Comparison of ENCODE assay signal across 8 cellular contexts in the genomic region with DNA sequence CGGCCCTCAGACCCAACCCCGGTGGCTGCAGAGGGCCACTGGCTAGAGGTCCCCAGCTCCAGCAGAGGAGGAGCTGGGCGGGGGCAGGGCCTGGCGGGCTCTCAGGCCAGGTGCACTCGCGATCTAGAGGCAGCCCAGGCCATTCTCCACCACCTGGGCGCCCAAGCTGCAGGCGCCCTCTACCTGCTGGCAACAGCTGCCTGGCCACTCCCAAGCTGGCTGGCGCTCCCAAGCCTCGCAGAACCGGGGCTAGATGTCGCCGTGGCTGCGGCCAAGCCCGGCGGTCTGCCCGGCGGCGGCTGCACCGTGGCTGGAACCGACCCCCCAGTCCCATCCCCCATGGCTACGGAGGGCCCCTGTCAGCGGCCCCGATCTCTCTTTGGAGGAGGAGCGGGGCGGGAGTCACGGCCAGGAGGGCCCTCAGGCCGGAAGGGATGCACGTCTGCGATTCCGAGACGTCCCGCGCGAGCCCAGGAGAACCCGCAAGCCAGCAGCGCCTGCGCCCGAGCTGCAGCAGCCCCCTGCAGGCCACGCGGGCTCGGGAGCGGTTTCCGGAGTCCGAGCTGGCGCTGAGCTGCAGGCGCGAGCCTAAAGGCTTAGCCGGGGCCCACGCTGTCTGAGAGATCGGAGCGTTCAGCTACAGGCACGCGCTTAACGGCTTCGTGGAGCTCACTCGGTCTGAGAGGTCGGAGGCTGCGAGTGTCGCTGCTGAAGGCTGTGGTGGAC. TPM values are rescaled to one million over a fixed set of nuclear protein-coding genes. Genes with fewer than 3 reads are reported as not detected.
DNase-seq lines count a peak whose midpoint lies in the region; ATAC-seq and TF ChIP-seq lines count a peak whose summit lies in the region.

No MANE protein-coding gene starts in this region.

- peaks cover 4% of the 10 kb centered on the region; the same call in 1 of the 2 replicates for H3K9me3 ChIP-seq in AG04450 (ENCODE audit: control insufficient read depth, insufficient read depth, low read length)
- no peaks in the 10 kb centered on the region for H3K9me3 ChIP-seq in mucosa of rectum (ENCODE audit: control insufficient read depth in 2 of 2, low read length in 2 of 2)

- DNase-seq in AG04450 (ENCODE audit: low read depth, low spot score) (peak; percentile 44), NCI-H345 treated with DMSO at 0.1 percent for 48 hours (lab: John Stamatoyannopoulos, UW; ENCODE audit: unreplicated experiment) (peak; percentile 26), epithelial cell of proximal tubule (ENCODE audit: low read depth) (no peak), stromal cell of bone marrow (ENCODE audit: low read depth) (peak; percentile 25)
- DNase-seq in activated CD8-positive, alpha-beta memory T cell treated with anti-CD3 and anti-CD28 coated beads, Interleukin-2, amount 50 U/mL, for 4 hours, result peak; percentile 46

- peak overlapping the region in 1 of 2 donors; percentile 17 for H3K9ac ChIP-seq in mucosa of rectum (ENCODE audit: low read depth in 1 of 2, low read length in 2 of 2)

- H3K4me3 ChIP-seq in AG04450 (ENCODE audit: low read depth, low read length), result peak overlapping the region; percentile 31; the same call in 1 of the 2 replicates
- H3K4me3 ChIP-seq in epithelial cell of proximal tubule (ENCODE audit: low read depth, low read length), result peak overlapping the region; percentile 21
- H3K4me3 ChIP-seq in mucosa of rectum (ENCODE audit: low read length in 2 of 2), result peak overlapping the region; percentile 41 to 48

- no peak overlapping the region for H3K27ac ChIP-seq in AG04450 (ENCODE audit: low read depth, low read length)
- H3K27ac ChIP-seq in mucosa of rectum (ENCODE audit: low read depth in 2 of 2, low read length in 2 of 2), result no peak overlapping the region

- CTCF ChIA-PET in AG04450 (lab: Charles Lee), result interaction anchor here (0.6 kb wide), 1 partner anchor 684 kb away, joined by 5 read pairs; no protein-coding TSS in a partner anchor

- POLR2A ChIA-PET in AG04450 (lab: Yijun Ruan, JAX), result no interaction called here

- peaks cover 0 to 7% of the 10 kb centered on the region in 2 donors for H3K4me1 ChIP-seq in mucosa of rectum (ENCODE audit: control insufficient read depth in 2 of 2, insufficient read depth in 2 of 2, low read length in 2 of 2)

- ATAC-seq in GM18867 (IDR thresholded peaks at IDR 0.05; ENCODE audit: unreplicated experiment) (peak; percentile 51), GM18861 (IDR thresholded peaks at IDR 0.05; ENCODE audit: unreplicated experiment) (no peak)

- H3K36me3 ChIP-seq in mucosa of rectum (ENCODE audit: control insufficient read depth in 2 of 2, insufficient read depth in 2 of 2, low read length in 2 of 2), result no peaks in the 10 kb centered on the region

- peaks cover 59% of the 10 kb centered on the region for H3K27me3 ChIP-seq in AG04450 (ENCODE audit: control insufficient read depth, insufficient read depth, low read length)
- peaks cover 59 to 76% of the 10 kb centered on the region in 2 donors for H3K27me3 ChIP-seq in mucosa of rectum (ENCODE audit: control insufficient read depth in 2 of 2, insufficient read depth in 2 of 2, low read length in 2 of 2)

- TF ChIP-seq CTCF in AG04450 (IDR thresholded peaks at IDR 0.05; ENCODE audit: low read depth, low read length), result peak; percentile 49
- TF ChIP-seq CTCF in epithelial cell of proximal tubule (conservative IDR thresholded peaks at IDR 0.05; ENCODE audit: low read depth, low read length), result peak; percentile 34

RNA-seq across cellular contexts. Expression of a gene that starts 44.3 kb away (rescaled TPM):
- 11.2 and 13.4 TPM in 2 replicates for polyA plus RNA-seq in AG04450 (2011; rRNA removed)
- 11.1 and 12.5 TPM in 2 replicates for polyA minus RNA-seq in AG04450 (2011; rRNA and poly(A)+ RNA removed)
- total RNA-seq in epithelial cell of proximal tubule, result 32.2 and 35.0 TPM in 2 replicates
